Comparison of ENCODE assay signal across 2 cellular contexts in the genomic region with DNA sequence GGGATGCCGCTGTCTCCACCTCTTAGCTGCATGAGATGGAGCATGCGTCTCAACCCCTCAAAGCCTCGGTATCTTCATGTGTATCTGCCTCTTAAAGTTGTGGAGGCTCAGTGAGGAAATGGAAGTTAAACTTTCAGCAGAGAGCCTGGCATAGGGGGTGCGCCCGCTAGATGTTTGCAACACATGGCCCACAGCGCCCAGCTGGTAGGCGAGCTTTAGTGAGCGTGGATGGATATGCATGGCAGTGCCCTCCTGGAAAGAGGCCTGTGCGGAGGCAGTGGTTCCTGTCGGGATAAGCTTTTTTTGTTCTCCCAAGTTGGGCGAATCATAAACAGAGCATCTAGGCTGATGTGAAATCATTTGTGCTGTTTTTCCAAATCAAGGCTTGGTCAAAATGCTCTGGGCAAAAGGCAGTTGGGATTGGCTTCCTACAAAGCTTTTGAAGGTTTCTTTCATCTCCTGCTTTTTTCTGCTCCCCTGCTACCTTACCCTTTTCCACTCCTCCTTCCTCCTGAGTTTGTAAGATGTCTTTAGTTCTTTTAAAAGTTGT.
TF ChIP-seq lines count a peak whose summit lies in the region.

No MANE protein-coding gene starts in this region.

TF ChIP-seq in HCT116, 20 proteins besides CTCF, POLR2A, EP300 and RAD21 (continued from another document):
- TF ChIP-seq ZNF274 (IDR thresholded peaks at IDR 0.05; ENCODE audit: low read depth, low read length) (no peak), CBX3 (IDR thresholded peaks at IDR 0.05; ENCODE audit: low read depth) (no peak)

TF ChIP-seq in SK-N-SH, 30 proteins besides CTCF, POLR2A, EP300 and RAD21 (continued from another document):
- TF ChIP-seq TEAD4 (IDR thresholded peaks at IDR 0.05; ENCODE audit: borderline replicate concordance, insufficient read depth) (no peak), RFX5 (IDR thresholded peaks at IDR 0.05; ENCODE audit: low read length) (no peak), ELF1 (IDR thresholded peaks at IDR 0.05) (no peak), MEF2A (IDR thresholded peaks at IDR 0.05; ENCODE audit: borderline replicate concordance, low read depth) (no peak), TCF12 (IDR thresholded peaks at IDR 0.05) (no peak), YY1 (IDR thresholded peaks at IDR 0.05; ENCODE audit: low read depth) (no peak), SIN3A (IDR thresholded peaks at IDR 0.05; ENCODE audit: borderline replicate concordance, low read depth, low read length) (no peak), NRF1 (IDR thresholded peaks at IDR 0.05; ENCODE audit: low read depth, low read length) (no peak), EZH2phosphoT487 (IDR thresholded peaks at IDR 0.05; ENCODE audit: borderline replicate concordance, low read depth) (no peak), CHD2 (IDR thresholded peaks at IDR 0.05; ENCODE audit: low read length, partially characterized antibody) (no peak), FOXJ3 (CRISPR knock-in tag; IDR thresholded peaks at IDR 0.05) (no peak), FOXM1 (IDR thresholded peaks at IDR 0.05; ENCODE audit: low read depth) (no peak)
- TF ChIP-seq, protein P1, sequence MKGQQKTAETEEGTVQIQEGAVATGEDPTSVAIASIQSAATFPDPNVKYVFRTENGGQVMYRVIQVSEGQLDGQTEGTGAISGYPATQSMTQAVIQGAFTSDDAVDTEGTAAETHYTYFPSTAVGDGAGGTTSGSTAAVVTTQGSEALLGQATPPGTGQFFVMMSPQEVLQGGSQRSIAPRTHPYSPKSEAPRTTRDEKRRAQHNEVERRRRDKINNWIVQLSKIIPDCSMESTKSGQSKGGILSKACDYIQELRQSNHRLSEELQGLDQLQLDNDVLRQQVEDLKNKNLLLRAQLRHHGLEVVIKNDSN (IDR thresholded peaks at IDR 0.05; ENCODE audit: borderline replicate concordance, low read depth), result no peak
- TF ChIP-seq, protein P2, sequence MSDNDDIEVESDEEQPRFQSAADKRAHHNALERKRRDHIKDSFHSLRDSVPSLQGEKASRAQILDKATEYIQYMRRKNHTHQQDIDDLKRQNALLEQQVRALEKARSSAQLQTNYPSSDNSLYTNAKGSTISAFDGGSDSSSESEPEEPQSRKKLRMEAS (IDR thresholded peaks at IDR 0.05; ENCODE audit: low read depth), result no peak
- TF ChIP-seq, protein P3, sequence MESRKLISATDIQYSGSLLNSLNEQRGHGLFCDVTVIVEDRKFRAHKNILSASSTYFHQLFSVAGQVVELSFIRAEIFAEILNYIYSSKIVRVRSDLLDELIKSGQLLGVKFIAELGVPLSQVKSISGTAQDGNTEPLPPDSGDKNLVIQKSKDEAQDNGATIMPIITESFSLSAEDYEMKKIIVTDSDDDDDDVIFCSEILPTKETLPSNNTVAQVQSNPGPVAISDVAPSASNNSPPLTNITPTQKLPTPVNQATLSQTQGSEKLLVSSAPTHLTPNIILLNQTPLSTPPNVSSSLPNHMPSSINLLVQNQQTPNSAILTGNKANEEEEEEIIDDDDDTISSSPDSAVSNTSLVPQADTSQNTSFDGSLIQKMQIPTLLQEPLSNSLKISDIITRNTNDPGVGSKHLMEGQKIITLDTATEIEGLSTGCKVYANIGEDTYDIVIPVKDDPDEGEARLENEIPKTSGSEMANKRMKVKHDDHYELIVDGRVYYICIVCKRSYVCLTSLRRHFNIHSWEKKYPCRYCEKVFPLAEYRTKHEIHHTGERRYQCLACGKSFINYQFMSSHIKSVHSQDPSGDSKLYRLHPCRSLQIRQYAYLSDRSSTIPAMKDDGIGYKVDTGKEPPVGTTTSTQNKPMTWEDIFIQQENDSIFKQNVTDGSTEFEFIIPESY (IDR thresholded peaks at IDR 0.05; ENCODE audit: borderline replicate concordance, low read depth), result no peak
TF ChIP-seq in SK-N-SH: peak in this region for 0.
